Comparison of ENCODE assay signal across 17 cellular contexts in genomic region chr2:10581990-10582389, GRCh38.
DNase-seq lines count a peak whose midpoint lies in the region; ATAC-seq and TF ChIP-seq lines count a peak whose summit lies in the region.
"Had no signal": no experiment of that assay in that cellular context is flagged by ENCODE, and none has a peak within 500 bp of the region (broad histone marks: within the 10 kb centered on the region; RNA-seq: fewer than 3 reads in every experiment).

No MANE protein-coding gene starts in this region.

- no peak overlapping the region for H3K4ac ChIP-seq in mesenchymal stem cell (ENCODE audit: low read depth in 1 of 2, low read length in 2 of 2)

- no peaks in the 10 kb centered on the region for H3K79me2 ChIP-seq in SK-N-SH (ENCODE audit: insufficient read depth)

- H3K4me1 Mint-ChIP-seq in naive thymus-derived CD8-positive, alpha-beta T cell = peaks cover 7 to 25% (median 16%) of the 10 kb centered on the region in 4 donors
- H3K4me1 Mint-ChIP-seq: B cell had no signal

- no peak for TF ChIP-seq RAD21 in SK-N-SH (IDR thresholded peaks at IDR 0.05; ENCODE audit: low read length)

- H2BK5ac ChIP-seq in mesenchymal stem cell (ENCODE audit: low read depth, low read length, poor library complexity, severe bottlenecking) = no peak overlapping the region

- H2BK12ac ChIP-seq in mesenchymal stem cell (ENCODE audit: low read length in 2 of 2) = no peak overlapping the region

- no peaks in the 10 kb centered on the region for H3K9me2 ChIP-seq in SK-N-SH

- H3K14ac ChIP-seq in mesenchymal stem cell (ENCODE audit: low read length in 2 of 2) = no peak overlapping the region

- no peak overlapping the region for H3K27ac Mint-ChIP-seq in naive thymus-derived CD8-positive, alpha-beta T cell
- H3K27ac Mint-ChIP-seq: B cell; CD4-positive, alpha-beta T cell; CD8-positive, alpha-beta T cell had no signal

- no peaks in the 10 kb centered on the region for H3F3A ChIP-seq in SK-N-SH (replicated peaks; ENCODE audit: insufficient read depth)

- no peak overlapping the region for H3K4me3 Mint-ChIP-seq in naive thymus-derived CD8-positive, alpha-beta T cell
- H3K4me3 Mint-ChIP-seq: B cell; CD4-positive, alpha-beta T cell; CD8-positive, alpha-beta T cell had no signal

- ATAC-seq in SK-N-SH treated with all-trans-retinoic acid at 6 μM for 48 hours = peak; percentile 74
- ATAC-seq in HG03565 (IDR thresholded peaks at IDR 0.05; ENCODE audit: unreplicated experiment) = no peak
- ATAC-seq in naive thymus-derived CD8-positive, alpha-beta T cell = no peak
- ATAC-seq: A549; CD8-positive, alpha-beta T cell had no signal

- TF ChIP-seq CTCF in SK-N-SH (IDR thresholded peaks at IDR 0.05) = no peak

- H3K18ac ChIP-seq in mesenchymal stem cell (ENCODE audit: low read depth in 1 of 2, low read length in 2 of 2) = no peak overlapping the region

- H2AK5ac ChIP-seq in mesenchymal stem cell (ENCODE audit: low read length, severe bottlenecking) = peak overlapping the region; percentile 10

- H3K9me3 Mint-ChIP-seq in naive thymus-derived CD8-positive, alpha-beta T cell = no peaks in the 10 kb centered on the region
- H3K9me3 Mint-ChIP-seq: CD4-positive, alpha-beta T cell; CD8-positive, alpha-beta T cell had no signal

- no peak for DNase-seq in SK-N-SH
- DNase-seq in mesenchymal stem cell = no peak
- DNase-seq in naive thymus-derived CD8-positive, alpha-beta T cell = no peak
- DNase-seq: AML-193; Caco-2; Calu3; CD4-positive, alpha-beta T cell; CD8-positive, alpha-beta T cell; DMS79 treated with DMSO at 0.1 percent for 48 hours; GF-D8 had no signal

- TF ChIP-seq EP300 in SK-N-SH (IDR thresholded peaks at IDR 0.05; ENCODE audit: borderline replicate concordance in 1 of 2, low read depth in 1 of 2, low read length in 1 of 2) = no peak

- CTCF ChIA-PET in SK-N-SH (lab: Yijun Ruan, JAX) = interaction anchor here (1.1 to 1.2 kb wide), 2 partner anchors 14 to 509 kb away, joined by 3 read pairs; no protein-coding TSS in a partner anchor

- H4K8ac ChIP-seq in mesenchymal stem cell (ENCODE audit: low read length) = no peak overlapping the region

- H3K27ac ChIP-seq in SK-N-SH (ENCODE audit: low read depth in 2 of 2, low read length in 1 of 2) (no peak overlapping the region), mesenchymal stem cell (ENCODE audit: low read length, poor library complexity, severe bottlenecking) (no peak overlapping the region)
- H3K27ac ChIP-seq: 22Rv1; A549; BLaER1 treated with 17β-estradiol and CSF1 and Interleukin-3, amounts not matched to agents 10 nM and 100 nM; C4-2B had no signal

- 56% methylated on average over 3 of the region's 3 CpGs for WGBS in SK-N-SH (ENCODE audit: low lambda C conversion rate)
- WGBS in mesenchymal stem cell = 96% methylated on average over 2 of the region's 3 CpGs

- no peaks in the 10 kb centered on the region for H3K27me3 Mint-ChIP-seq in naive thymus-derived CD8-positive, alpha-beta T cell
- H3K27me3 Mint-ChIP-seq: B cell; CD4-positive, alpha-beta T cell had no signal

- peaks cover 3 to 77% (median 14%) of the 10 kb centered on the region in 3 donors for H3K36me3 Mint-ChIP-seq in naive thymus-derived CD8-positive, alpha-beta T cell

- H3K4me3 ChIP-seq in SK-N-SH (ENCODE audit: low read depth in 2 of 2, low read length in 1 of 2) (no peak overlapping the region), mesenchymal stem cell (ENCODE audit: insufficient read depth in 1 of 2, low read depth in 1 of 2, low read length in 2 of 2) (no peak overlapping the region)
- H3K4me3 ChIP-seq: A549; BLaER1 treated with 17β-estradiol and CSF1 and Interleukin-3, amounts not matched to agents 10 nM and 100 nM had no signal

- peaks cover 3 to 7% of the 10 kb centered on the region in 2 experiments; a peak in 2 of 4 replicates for H3K4me1 ChIP-seq in SK-N-SH (ENCODE audit: control insufficient read depth in 1 of 2, insufficient read depth in 2 of 2, low read depth in 1 of 2, low read length in 1 of 2)
- H3K4me1 ChIP-seq in mesenchymal stem cell (ENCODE audit: control insufficient read depth, insufficient read depth, low read depth, low read length) = peaks cover 14% of the 10 kb centered on the region

- no peak overlapping the region for H3K23ac ChIP-seq in mesenchymal stem cell (ENCODE audit: low read length in 2 of 2)

- peaks cover 7% of the 10 kb centered on the region for H3K79me1 ChIP-seq in mesenchymal stem cell (replicated peaks; ENCODE audit: low read length, poor library complexity, severe bottlenecking)

- POLR2A ChIA-PET in SK-N-SH (lab: Yijun Ruan, JAX) = no interaction called here
- POLR2A ChIA-PET in naive thymus-derived CD8-positive, alpha-beta T cell (lab: Charles Lee) = no interaction called here

- no peak overlapping the region for H4K91ac ChIP-seq in mesenchymal stem cell (ENCODE audit: low read length)

- H3K27me3 ChIP-seq in SK-N-SH (ENCODE audit: insufficient read depth) (no peaks in the 10 kb centered on the region), mesenchymal stem cell (ENCODE audit: control insufficient read depth in 1 of 2, insufficient read depth in 1 of 2, low read length in 2 of 2) (no peaks in the 10 kb centered on the region)
- H3K27me3 ChIP-seq: BLaER1 treated with 17β-estradiol and CSF1 and Interleukin-3, amounts not matched to agents 10 nM and 100 nM had no signal

- H3K9ac ChIP-seq in SK-N-SH (no peak overlapping the region), mesenchymal stem cell (ENCODE audit: low read length) (no peak overlapping the region)
- H3K9ac ChIP-seq: BLaER1 treated with 17β-estradiol and CSF1 and Interleukin-3, amounts not matched to agents 10 nM and 100 nM had no signal

- no peak overlapping the region for H2BK120ac ChIP-seq in mesenchymal stem cell (ENCODE audit: low read depth, low read length)

- no peaks in the 10 kb centered on the region for H3K9me3 ChIP-seq in SK-N-SH
- H3K9me3 ChIP-seq in mesenchymal stem cell (ENCODE audit: control insufficient read depth, low read length) = no peaks in the 10 kb centered on the region
- H3K9me3 ChIP-seq: A549, Caco-2 had no signal

- no peak overlapping the region for H2AFZ ChIP-seq in SK-N-SH (ENCODE audit: low read depth)
- H2AFZ ChIP-seq in mesenchymal stem cell (ENCODE audit: low read depth, low read length) = no peak overlapping the region

- no peak overlapping the region for H3K4me2 ChIP-seq in SK-N-SH
- H3K4me2 ChIP-seq in mesenchymal stem cell (ENCODE audit: low read length, poor library complexity, severe bottlenecking) = no peak overlapping the region
- H3K4me2 ChIP-seq: A549 had no signal

- no peak overlapping the region for H2BK15ac ChIP-seq in mesenchymal stem cell (ENCODE audit: low read depth, poor library complexity, severe bottlenecking)

- peaks cover 13 to 70% of the 10 kb centered on the region in 2 experiments for H3K36me3 ChIP-seq in SK-N-SH (replicated peaks in 1 of 2; ENCODE audit: control insufficient read depth in 1 of 2, insufficient read depth in 2 of 2, low read length in 1 of 2)
- H3K36me3 ChIP-seq in mesenchymal stem cell (ENCODE audit: control insufficient read depth in 1 of 2, insufficient read depth in 2 of 2, low read depth in 1 of 2, low read length in 2 of 2) = peaks cover 7 to 49% of the 10 kb centered on the region in 2 experiments

- H4K20me1 ChIP-seq in SK-N-SH (ENCODE audit: insufficient read depth) = no peaks in the 10 kb centered on the region

TF ChIP-seq in SK-N-SH treated with all-trans-retinoic acid at 6 μM for 48 hours, 23 proteins besides CTCF, POLR2A, EP300 and RAD21 (continues in another document):
- TF ChIP-seq TCF4 (CRISPR knock-in tag; IDR thresholded peaks at IDR 0.05; ENCODE audit: borderline replicate concordance) (peak; percentile 29; the same call in 1 of the 2 replicates), OSR1 (CRISPR knock-in tag; IDR thresholded peaks at IDR 0.05) (no peak), CREB5 (CRISPR knock-in tag; IDR thresholded peaks at IDR 0.05; ENCODE audit: low read depth) (peak; percentile 98), ZNF8 (CRISPR knock-in tag; IDR thresholded peaks at IDR 0.05) (no peak; the same call in 1 of the 2 replicates), ZC3H10 (CRISPR knock-in tag; IDR thresholded peaks at IDR 0.05) (no peak), ZNF70 (CRISPR knock-in tag; IDR thresholded peaks at IDR 0.05) (no peak), ZNF565 (CRISPR knock-in tag; conservative IDR thresholded peaks at IDR 0.05; ENCODE audit: low read depth) (no peak), RARB (CRISPR knock-in tag; IDR thresholded peaks at IDR 0.05) (no peak)

TF ChIP-seq in SK-N-SH, 30 proteins besides CTCF, POLR2A, EP300 and RAD21 (continues in another document):
- no peak for TF ChIP-seq TAF1 (IDR thresholded peaks at IDR 0.05; ENCODE audit: borderline replicate concordance, low read depth, low read length)
- no peak for TF ChIP-seq FOXM1 (IDR thresholded peaks at IDR 0.05; ENCODE audit: low read depth)
- TF ChIP-seq REST (IDR thresholded peaks at IDR 0.05; ENCODE audit: low read depth, low read length) = no peak
- TF ChIP-seq SIN3A (IDR thresholded peaks at IDR 0.05; ENCODE audit: borderline replicate concordance, low read depth, low read length) = no peak
